7 cellular contexts compared by ENCODE assay signal in the genomic region with DNA sequence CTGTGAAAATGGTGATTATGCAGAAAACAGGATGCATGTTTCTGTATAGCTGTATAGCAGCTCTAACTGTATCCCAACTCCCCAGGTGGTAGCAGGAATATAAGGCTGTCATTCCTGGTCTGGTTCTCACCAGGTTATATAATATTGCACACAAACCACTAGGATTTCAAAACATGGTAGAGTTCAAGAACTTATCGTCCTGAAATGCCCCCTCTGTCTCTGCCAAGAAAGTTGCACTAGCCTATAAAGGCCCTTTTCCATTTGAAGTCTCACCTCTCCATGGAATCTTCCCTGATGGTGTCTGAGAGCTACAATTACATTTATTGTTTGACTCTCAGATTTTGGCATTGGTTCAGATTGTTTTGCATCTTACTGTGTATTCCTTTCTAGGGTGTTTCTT.
"Had no signal": no experiment of that assay in that cellular context is flagged by ENCODE, and none has a peak within 500 bp of the region (broad histone marks: within the 10 kb centered on the region; RNA-seq: fewer than 3 reads in every experiment).

No MANE protein-coding gene starts in this region.

- H3K27ac ChIP-seq: GM23248 had no signal

- ATAC-seq: HCT116 had no signal

- DNase-seq: GM23248, GOT3, H7, HFFc6 had no signal

- H3K9me3 ChIP-seq: HAP-1 had no signal

- FAIRE-seq: HTR-8/SVneo had no signal

- H3K36me3 ChIP-seq: HAP-1 had no signal

- H3K4me1 ChIP-seq: HAP-1 had no signal

- H3K4me3 ChIP-seq: GM23248, HAP-1 had no signal

- H2AFZ ChIP-seq: GM23248 had no signal

- H3K9ac ChIP-seq: GM23248 had no signal
